Comparison of ENCODE assay signal across 8 cellular contexts in the genomic region with DNA sequence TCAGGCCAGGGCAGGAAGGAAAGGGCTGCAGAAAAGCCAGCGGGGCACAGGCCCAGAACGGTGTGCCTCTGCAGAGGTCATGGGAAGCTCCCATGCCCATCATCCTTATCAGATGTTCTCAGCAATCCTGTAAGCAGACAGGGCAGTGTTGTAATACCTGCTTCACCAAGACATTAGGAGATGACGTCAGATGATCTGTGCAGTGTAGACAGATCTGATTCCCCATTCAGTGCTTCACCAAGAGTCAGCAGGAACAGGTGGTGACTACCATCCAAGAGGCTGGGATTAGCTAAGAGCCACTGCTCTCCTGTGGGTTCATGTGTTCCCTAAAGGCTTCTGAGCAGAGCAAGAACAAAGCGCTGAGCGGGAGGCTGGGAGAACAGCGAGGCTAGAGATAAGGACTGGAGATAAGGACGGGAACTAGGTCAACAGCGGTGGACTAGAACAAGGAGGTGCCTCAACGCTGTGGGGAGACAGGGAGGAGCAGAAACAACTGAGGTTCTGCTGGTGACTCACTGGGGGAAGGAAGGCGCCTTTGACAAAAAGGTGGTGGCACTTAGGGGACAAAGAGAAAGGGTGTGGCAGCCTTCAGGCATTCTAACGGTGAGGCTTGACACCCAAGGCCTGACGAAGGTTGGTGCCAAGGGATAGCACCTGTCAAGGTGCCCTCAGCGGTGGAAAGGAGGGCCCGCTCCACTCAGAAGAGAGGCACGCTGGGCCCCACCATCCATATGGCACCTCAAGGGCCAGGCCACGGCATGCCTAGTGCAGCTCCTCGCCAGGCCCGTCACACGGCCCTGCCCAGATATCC. TPM values are rescaled to one million over a fixed set of nuclear protein-coding genes. Genes with fewer than 3 reads are reported as not detected.
DNase-seq lines count a peak whose midpoint lies in the region; ATAC-seq and TF ChIP-seq lines count a peak whose summit lies in the region.

No MANE protein-coding gene starts in this region.

- no peak overlapping the region for H3K9ac ChIP-seq in skeletal muscle satellite cell (ENCODE audit: low read depth, low read length)

- no peaks in the 10 kb centered on the region for H3K9me3 ChIP-seq in skeletal muscle satellite cell (replicated peaks; ENCODE audit: low read length)

- peaks cover 32% of the 10 kb centered on the region for H3K4me1 ChIP-seq in skeletal muscle satellite cell (ENCODE audit: control insufficient read depth, insufficient read depth, low read length)

- peak; percentile 80 for DNase-seq in activated gamma-delta T cell treated with Interleukin-2 at 50 U/mL for 16 hours
- DNase-seq in activated gamma-delta T cell (lab: John Stamatoyannopoulos, UW): no peak
- DNase-seq in activated CD8-positive, alpha-beta memory T cell treated with anti-CD3 and anti-CD28 coated beads, Interleukin-2, amount 50 U/mL, for 48 hours: peak; percentile 74
- peak; percentile 75 for DNase-seq in fibroblast of pulmonary artery (ENCODE audit: low read depth)
- DNase-seq in NCI-H187 (lab: John Stamatoyannopoulos, UW): no peak

- peaks cover 20% of the 10 kb centered on the region for H3K36me3 ChIP-seq in skeletal muscle satellite cell (ENCODE audit: insufficient read depth, low read length)

- H3K27me3 ChIP-seq in skeletal muscle satellite cell (ENCODE audit: control insufficient read depth, insufficient read depth, low read length): no peaks in the 10 kb centered on the region

- peak overlapping the region; percentile 8 for H3K4me2 ChIP-seq in skeletal muscle satellite cell (ENCODE audit: low read length)

- no peak overlapping the region for H3K4me3 ChIP-seq in fibroblast of pulmonary artery (replicated peaks; ENCODE audit: low read depth, low read length)
- H3K4me3 ChIP-seq in skeletal muscle satellite cell (ENCODE audit: low read length): no peak overlapping the region

- no peak for ATAC-seq in HG02870 (IDR thresholded peaks at IDR 0.05; ENCODE audit: unreplicated experiment)
- ATAC-seq in GM18870 (IDR thresholded peaks at IDR 0.05; ENCODE audit: unreplicated experiment): no peak

- no peak for TF ChIP-seq CTCF in fibroblast of pulmonary artery (IDR thresholded peaks at IDR 0.05; ENCODE audit: low read length, missing control alignments)

RNA-seq across cellular contexts. Expression of a gene that starts 28.4 kb away (rescaled TPM):
- total RNA-seq in skeletal muscle satellite cell (2012; rRNA removed): 19.2 and 27.4 TPM in 2 replicates

RNA-seq across cellular contexts. Expression of a gene that starts 31.3 kb away (rescaled TPM):
- 3.3 and 3.7 TPM in 2 replicates for total RNA-seq in skeletal muscle satellite cell (2012; rRNA removed)

Comparison
In these comparisons a context has a peak if more than half of its experiments do, and no peak if none do; other contexts are left out.
1. DNase-seq: peak in activated gamma-delta T cell treated with Interleukin-2 at 50 U/mL for 16 hours (single experiment), activated CD8-positive, alpha-beta memory T cell treated with anti-CD3 and anti-CD28 coated beads, Interleukin-2, amount 50 U/mL, for 48 hours (single experiment) and fibroblast of pulmonary artery (single experiment); none in activated gamma-delta T cell (single experiment) and NCI-H187 (0 of 2).